Comparison of ENCODE assay signal across 15 cellular contexts in the genomic region with DNA sequence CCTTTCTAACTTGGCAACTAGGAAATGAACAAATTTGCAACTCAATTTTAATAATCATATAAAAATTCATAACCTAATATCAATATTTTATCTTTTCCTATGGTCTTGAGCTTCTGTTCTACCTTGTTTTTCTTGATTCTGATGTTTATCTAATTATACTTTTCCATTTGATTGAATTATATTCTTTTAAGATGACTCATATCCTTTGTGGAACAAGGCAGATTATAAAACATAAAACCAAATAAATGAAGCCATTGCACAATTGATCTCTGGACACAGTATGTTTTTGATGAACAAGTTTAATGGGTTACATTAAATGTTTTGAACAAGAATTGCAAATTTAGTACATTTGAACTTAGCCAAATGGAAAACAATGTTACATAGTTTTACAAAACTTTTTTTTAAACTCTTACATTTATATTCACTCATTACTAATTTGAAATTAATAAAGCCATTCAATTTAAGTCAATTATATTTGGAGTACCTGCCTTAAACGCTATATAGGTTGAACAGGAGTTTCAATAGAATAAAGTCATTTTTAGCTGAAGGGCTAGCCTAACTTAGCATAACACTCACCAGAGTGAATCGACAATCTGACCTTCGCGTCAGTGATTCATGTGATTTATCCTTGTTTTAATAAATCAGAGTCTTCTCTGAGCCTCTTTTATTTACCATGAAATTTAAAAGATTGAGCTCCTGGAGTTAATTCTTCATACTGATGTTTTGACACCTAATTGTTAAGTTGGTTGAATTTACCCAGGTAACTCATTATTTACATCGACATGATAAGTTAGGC. TPM values are rescaled to one million over a fixed set of nuclear protein-coding genes. Genes with fewer than 3 reads are reported as not detected.
DNase-seq lines count a peak whose midpoint lies in the region; ATAC-seq and TF ChIP-seq lines count a peak whose summit lies in the region.
"Had no signal": no experiment of that assay in that cellular context is flagged by ENCODE, and none has a peak within 500 bp of the region (broad histone marks: within the 10 kb centered on the region; RNA-seq: fewer than 3 reads in every experiment).

No MANE protein-coding gene starts in this region.

- peak overlapping the region; percentile 96 for H3K4me2 ChIP-seq in skeletal muscle satellite cell (ENCODE audit: low read length)

- ATAC-seq in RWPE2 (ENCODE audit: low read depth) (no peak), GM18519 (IDR thresholded peaks at IDR 0.05; ENCODE audit: low FRiP score, unreplicated experiment) (no peak)
- ATAC-seq: activated naive CD4-positive, alpha-beta T cell treated with anti-CD3 and anti-CD28 coated beads, Interleukin-2, amount 50 U/mL, for 72 hours; left ventricle myocardium superior had no signal

- H3K27ac ChIP-seq in RWPE2 (ENCODE audit: poor library complexity, severe bottlenecking), result peak overlapping the region; percentile 60

- H3K27me3 ChIP-seq in RWPE2 (ENCODE audit: insufficient read depth, poor library complexity, severe bottlenecking) (no peaks in the 10 kb centered on the region), skeletal muscle satellite cell (ENCODE audit: control insufficient read depth, insufficient read depth, low read length) (no peaks in the 10 kb centered on the region)

- DNase-seq in HCEC 1CT (peak; percentile 71), RWPE2 (ENCODE audit: low spot score) (no peak), dermis blood vessel endothelial cell (peak; percentile 52), NCI-H128 (lab: John Stamatoyannopoulos, UW; ENCODE audit: unreplicated experiment) (no peak), SIG-M5 treated with dmso at 0.1 percent for 504 hours (lab: John Stamatoyannopoulos, UW; ENCODE audit: unreplicated experiment) (no peak)
- DNase-seq: activated CD4-positive, alpha-beta T cell treated with anti-CD3 and anti-CD28 coated beads for 48 hours; Caco-2; effector CD4-positive, alpha-beta T cell; head of caudate nucleus; left ventricle myocardium superior; NCI-H2227 treated with DMSO at 0.1 percent for 48 hours had no signal

- no peak for TF ChIP-seq CTCF in RWPE2 (IDR thresholded peaks at IDR 0.05; ENCODE audit: poor library complexity, severe bottlenecking)

- H3K4me1 ChIP-seq in RWPE2 (ENCODE audit: insufficient read depth, poor library complexity, severe bottlenecking) (peaks cover 41% of the 10 kb centered on the region), skeletal muscle satellite cell (ENCODE audit: control insufficient read depth, insufficient read depth, low read length) (peaks cover 49% of the 10 kb centered on the region)

- H3K4me3 ChIP-seq in RWPE2 (ENCODE audit: severe bottlenecking), result no peak overlapping the region
- no peak overlapping the region for H3K4me3 ChIP-seq in skeletal muscle satellite cell (ENCODE audit: low read length)
- H3K4me3 ChIP-seq: thoracic aorta had no signal

- H3K9ac ChIP-seq in skeletal muscle satellite cell (ENCODE audit: low read depth, low read length), result peak overlapping the region; percentile 12

- H3K9me3 ChIP-seq in RWPE2 (ENCODE audit: severe bottlenecking) (no peaks in the 10 kb centered on the region), skeletal muscle satellite cell (replicated peaks; ENCODE audit: low read length) (no peaks in the 10 kb centered on the region)
- H3K9me3 ChIP-seq: Caco-2, thoracic aorta had no signal

- H3K36me3 ChIP-seq in RWPE2 (ENCODE audit: low read depth), result no peaks in the 10 kb centered on the region
- H3K36me3 ChIP-seq in skeletal muscle satellite cell (ENCODE audit: insufficient read depth, low read length), result no peaks in the 10 kb centered on the region
- H3K36me3 ChIP-seq: thoracic aorta had no signal

RNA-seq across cellular contexts. Expression of gene NCOA7, which starts 3.8 kb away (rescaled TPM):
- total RNA-seq in dermis blood vessel endothelial cell, result 71.6 and 111 TPM in 2 replicates
- 12.9 and 19.3 TPM in 2 replicates for total RNA-seq in skeletal muscle satellite cell (2012; rRNA removed)

RNA-seq across cellular contexts. Expression of gene HEY2, which starts 45.1 kb away (rescaled TPM):
- total RNA-seq in dermis blood vessel endothelial cell, result not detected in 2 replicates
- 0.22 TPM in 1 of 2 replicates, not detected in the other for total RNA-seq in skeletal muscle satellite cell (2012; rRNA removed)
- total RNA-seq: activated naive CD4-positive, alpha-beta T cell treated with anti-CD3 and anti-CD28 coated beads, Interleukin-2, amount 50 U/mL, for 72 hours; Caco-2 had no signal

Comparison
In these comparisons a context has a peak if more than half of its experiments do, and no peak if none do; other contexts are left out.
1. DNase-seq: peak in HCEC 1CT (single experiment) and dermis blood vessel endothelial cell (single experiment); none in RWPE2 (single experiment), NCI-H128 (single experiment) and SIG-M5 treated with dmso at 0.1 percent for 504 hours (single experiment).